Comparison of ENCODE assay signal across 8 cellular contexts in genomic region chr2:238425505-238425978, GRCh38. TPM values are rescaled to one million over a fixed set of nuclear protein-coding genes. Genes with fewer than 3 reads are reported as not detected.
DNase-seq lines count a peak whose midpoint lies in the region; ATAC-seq, FAIRE-seq and TF ChIP-seq lines count a peak whose summit lies in the region.

No MANE protein-coding gene starts in this region.

- POLR2A ChIA-PET in activated CD8-positive, alpha-beta T cell treated with anti-CD3 and anti-CD28 coated beads for 36 hours (lab: Charles Lee) = no interaction called here

- H3K27me3 Mint-ChIP-seq in activated CD8-positive, alpha-beta T cell treated with anti-CD3 and anti-CD28 coated beads for 36 hours = no peaks in the 10 kb centered on the region
- no peaks in the 10 kb centered on the region for H3K27me3 Mint-ChIP-seq in memory B cell

- intact Hi-C loops in activated CD8-positive, alpha-beta T cell treated with anti-CD3 and anti-CD28 coated beads for 36 hours (cut with micrococcal nuclease) = loop anchor here (10.0 kb wide), 1 partner anchor 51 kb away; no protein-coding TSS in a partner anchor

- no peak for TF ChIP-seq POLR2A in GM12891 (IDR thresholded peaks at IDR 0.05; ENCODE audit: low read depth, low read length)

- peaks cover 28% of the 10 kb centered on the region for H3K4me1 Mint-ChIP-seq in activated CD8-positive, alpha-beta T cell treated with anti-CD3 and anti-CD28 coated beads for 36 hours (ENCODE audit: low read depth)
- peaks cover 26% of the 10 kb centered on the region for H3K4me1 Mint-ChIP-seq in memory B cell

- H3K36me3 Mint-ChIP-seq in activated CD8-positive, alpha-beta T cell treated with anti-CD3 and anti-CD28 coated beads for 36 hours (ENCODE audit: low read depth) = peaks cover 21% of the 10 kb centered on the region
- H3K36me3 Mint-ChIP-seq in memory B cell = peaks cover 6% of the 10 kb centered on the region

- DNase-seq in GM12891 (ENCODE audit: insufficient read length, low spot score) (no peak), memory B cell (ENCODE audit: low spot score in 2 of 2) (no peak), cerebellar cortex (ENCODE audit: low spot score) (no peak), cortex of kidney (lab: John Stamatoyannopoulos, UW) (no peak), medulla oblongata (ENCODE audit: extremely low spot score) (no peak)
- no peak for DNase-seq in activated CD8-positive, alpha-beta T cell treated with anti-CD3 and anti-CD28 coated beads for 36 hours

- H3K27ac ChIP-seq in 22Rv1 = peak overlapping the region; percentile 97; the same call in 1 of the 2 replicates

- TF ChIP-seq CTCF in 22Rv1 (IDR thresholded peaks at IDR 0.05) = no peak
- no peak for TF ChIP-seq CTCF in activated CD8-positive, alpha-beta T cell treated with anti-CD3 and anti-CD28 coated beads for 36 hours (IDR thresholded peaks at IDR 0.05)

- no peak for ATAC-seq in activated CD8-positive, alpha-beta T cell treated with anti-CD3 and anti-CD28 coated beads for 36 hours
- ATAC-seq in memory B cell (ENCODE audit: low read depth) = no peak
- ATAC-seq in HG02588 (IDR thresholded peaks at IDR 0.05; ENCODE audit: unreplicated experiment) = no peak

- H3K4me3 Mint-ChIP-seq in activated CD8-positive, alpha-beta T cell treated with anti-CD3 and anti-CD28 coated beads for 36 hours = peak overlapping the region; percentile 89
- peak overlapping the region; percentile 25 for H3K4me3 Mint-ChIP-seq in memory B cell

- H3K9me3 Mint-ChIP-seq in activated CD8-positive, alpha-beta T cell treated with anti-CD3 and anti-CD28 coated beads for 36 hours = peaks cover 5% of the 10 kb centered on the region
- no peaks in the 10 kb centered on the region for H3K9me3 Mint-ChIP-seq in memory B cell

- FAIRE-seq in GM12891 (lab: Jason Lieb, UNC) = peak; percentile 31

- peak overlapping the region; percentile 64 for H3K27ac Mint-ChIP-seq in activated CD8-positive, alpha-beta T cell treated with anti-CD3 and anti-CD28 coated beads for 36 hours
- no peak overlapping the region for H3K27ac Mint-ChIP-seq in memory B cell

- CTCF ChIA-PET in activated CD8-positive, alpha-beta T cell treated with anti-CD3 and anti-CD28 coated beads for 36 hours (lab: Charles Lee) = no interaction called here

TF ChIP-seq in GM12891, 5 proteins besides CTCF, POLR2A, EP300 and RAD21:
- no peak for TF ChIP-seq PAX5 (IDR thresholded peaks at IDR 0.05; ENCODE audit: insufficient read depth, low read length, severe bottlenecking)
- no peak for TF ChIP-seq POU2F2 (IDR thresholded peaks at IDR 0.05; ENCODE audit: low read depth, low read length)
- no peak for TF ChIP-seq TAF1 (IDR thresholded peaks at IDR 0.05; ENCODE audit: low read depth, low read length)
- no peak for TF ChIP-seq SPI1 (IDR thresholded peaks at IDR 0.05; ENCODE audit: low read depth, low read length)
- no peak for TF ChIP-seq POLR2AphosphoS5 (IDR thresholded peaks at IDR 0.05; ENCODE audit: low read depth, low read length)

RNA-seq across cellular contexts. Expression of gene ASB1, which starts 1.2 kb away (rescaled TPM):
- polyA plus RNA-seq in GM12891 (2012; ENCODE audit: low read depth, missing spikeins) = 19.4 TPM
- total RNA-seq in activated CD8-positive, alpha-beta T cell treated with anti-CD3 and anti-CD28 coated beads for 36 hours = 10 to 100 TPM; 39.8 to 48.1 TPM
